In genomic region chr12:75760481-75761324, GRCh38 we compare ENCODE assay signal across 1 cellular context.
TF ChIP-seq lines count a peak whose summit lies in the region.

No MANE protein-coding gene starts in this region.

TF ChIP-seq in HEK293, 187 proteins besides CTCF, POLR2A, EP300 and RAD21 (continued from another document):
- TF ChIP-seq, protein P1, sequence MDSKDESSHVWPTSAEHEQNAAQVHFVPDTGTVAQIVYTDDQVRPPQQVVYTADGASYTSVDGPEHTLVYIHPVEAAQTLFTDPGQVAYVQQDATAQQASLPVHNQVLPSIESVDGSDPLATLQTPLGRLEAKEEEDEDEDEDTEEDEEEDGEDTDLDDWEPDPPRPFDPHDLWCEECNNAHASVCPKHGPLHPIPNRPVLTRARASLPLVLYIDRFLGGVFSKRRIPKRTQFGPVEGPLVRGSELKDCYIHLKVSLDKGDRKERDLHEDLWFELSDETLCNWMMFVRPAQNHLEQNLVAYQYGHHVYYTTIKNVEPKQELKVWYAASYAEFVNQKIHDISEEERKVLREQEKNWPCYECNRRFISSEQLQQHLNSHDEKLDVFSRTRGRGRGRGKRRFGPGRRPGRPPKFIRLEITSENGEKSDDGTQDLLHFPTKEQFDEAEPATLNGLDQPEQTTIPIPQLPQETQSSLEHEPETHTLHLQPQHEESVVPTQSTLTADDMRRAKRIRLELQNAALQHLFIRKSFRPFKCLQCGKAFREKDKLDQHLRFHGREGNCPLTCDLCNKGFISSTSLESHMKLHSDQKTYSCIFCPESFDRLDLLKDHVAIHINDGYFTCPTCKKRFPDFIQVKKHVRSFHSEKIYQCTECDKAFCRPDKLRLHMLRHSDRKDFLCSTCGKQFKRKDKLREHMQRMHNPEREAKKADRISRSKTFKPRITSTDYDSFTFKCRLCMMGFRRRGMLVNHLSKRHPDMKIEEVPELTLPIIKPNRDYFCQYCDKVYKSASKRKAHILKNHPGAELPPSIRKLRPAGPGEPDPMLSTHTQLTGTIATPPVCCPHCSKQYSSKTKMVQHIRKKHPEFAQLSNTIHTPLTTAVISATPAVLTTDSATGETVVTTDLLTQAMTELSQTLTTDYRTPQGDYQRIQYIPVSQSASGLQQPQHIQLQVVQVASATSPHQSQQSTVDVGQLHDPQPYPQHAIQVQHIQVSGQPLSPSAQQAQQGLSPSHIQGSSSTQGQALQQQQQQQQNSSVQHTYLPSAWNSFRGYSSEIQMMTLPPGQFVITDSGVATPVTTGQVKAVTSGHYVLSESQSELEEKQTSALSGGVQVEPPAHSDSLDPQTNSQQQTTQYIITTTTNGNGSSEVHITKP (tag by site-specific recombination; IDR thresholded peaks at IDR 0.05) = peak; percentile 26; the same call in 1 of the 2 replicates
TF ChIP-seq in HEK293: peak in this region for 2.
